ENCODE assay signal across 27 cellular contexts in the genomic region with DNA sequence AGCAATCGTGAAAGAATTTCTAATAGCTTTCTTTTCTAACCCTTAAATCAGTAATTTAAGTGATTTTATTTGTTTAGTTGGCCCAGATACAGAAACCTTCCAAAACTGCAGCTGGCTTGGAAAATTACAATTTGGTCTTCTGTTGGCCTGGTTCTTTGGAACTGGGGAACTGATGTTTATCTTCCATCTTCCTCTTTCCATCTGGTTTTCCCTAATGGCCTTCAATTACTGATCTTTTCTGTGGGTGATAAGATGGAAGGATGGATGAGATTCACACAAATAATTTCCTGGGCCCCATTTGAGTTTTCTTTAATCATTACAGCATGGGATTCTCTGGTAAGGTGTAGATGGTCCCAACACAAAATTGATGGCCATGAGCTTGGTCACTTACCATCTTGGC.
"Had no signal": no experiment of that assay in that cellular context is flagged by ENCODE, and none has a peak within 500 bp of the region (broad histone marks: within the 10 kb centered on the region; RNA-seq: fewer than 3 reads in every experiment).

No MANE protein-coding gene starts in this region.

- H3K27ac ChIP-seq: neutrophil, pancreas, prostate gland, right lobe of liver, sigmoid colon, stomach, thoracic aorta, thyroid gland, upper lobe of left lung, vagina had no signal

- H3K27me3 ChIP-seq: pancreas, right lobe of liver, sigmoid colon, stomach, thyroid gland, tibial nerve, upper lobe of left lung, vagina had no signal

- H3K9me3 Mint-ChIP-seq: natural killer cell treated with Interleukin-12 subunit alpha and Interleukin-12 subunit beta and Interleukin-15 and Interleukin-18, amount 100 ng/mL, for 72 hours; nephron progenitor cell; neural crest cell; stimulated activated effector memory CD8-positive, alpha-beta T cell treated with anti-CD3 and anti-CD28 coated beads, Interleukin-12 subunit alpha, Interleukin-12 subunit beta, amount 100 ng/mL, for 72 hours; stimulated activated naive B cell treated with anti-CD40 and anti-IgM and Interleukin-4, amounts not matched to agents 10 μg/mL and 1 μg/mL and 100 μg/mL, for 72 hours; stimulated activated naive CD8-positive, alpha-beta T cell treated with anti-CD3 and anti-CD28 coated beads, Interleukin-15, Interleukin-2, amounts not matched to agents 100 ng/mL and 50 ng/mL, for 24 hours had no signal

- ATAC-seq: natural killer cell treated with Interleukin-12 subunit alpha and Interleukin-12 subunit beta and Interleukin-15 and Interleukin-18, amount 100 ng/mL, for 72 hours; pancreas; right cardiac atrium; right lobe of liver; stimulated activated effector memory CD8-positive, alpha-beta T cell treated with anti-CD3 and anti-CD28 coated beads, Interleukin-12 subunit alpha, Interleukin-12 subunit beta, amount 100 ng/mL, for 72 hours; stimulated activated naive B cell treated with anti-CD40 and anti-IgM and Interleukin-4, amounts not matched to agents 10 μg/mL and 1 μg/mL and 100 μg/mL, for 72 hours had no signal

- H3K27ac Mint-ChIP-seq: natural killer cell treated with Interleukin-12 subunit alpha and Interleukin-12 subunit beta and Interleukin-15 and Interleukin-18, amount 100 ng/mL, for 72 hours; nephron progenitor cell; stimulated activated effector memory CD8-positive, alpha-beta T cell treated with anti-CD3 and anti-CD28 coated beads, Interleukin-12 subunit alpha, Interleukin-12 subunit beta, amount 100 ng/mL, for 72 hours; stimulated activated naive B cell treated with anti-CD40 and anti-IgM and Interleukin-4, amounts not matched to agents 10 μg/mL and 1 μg/mL and 100 μg/mL, for 72 hours; stimulated activated naive CD8-positive, alpha-beta T cell treated with anti-CD3 and anti-CD28 coated beads, Interleukin-15, Interleukin-2, amounts not matched to agents 100 ng/mL and 50 ng/mL, for 24 hours had no signal

- H3K36me3 Mint-ChIP-seq: natural killer cell treated with Interleukin-12 subunit alpha and Interleukin-12 subunit beta and Interleukin-15 and Interleukin-18, amount 100 ng/mL, for 72 hours; stimulated activated effector memory CD8-positive, alpha-beta T cell treated with anti-CD3 and anti-CD28 coated beads, Interleukin-12 subunit alpha, Interleukin-12 subunit beta, amount 100 ng/mL, for 72 hours; stimulated activated naive B cell treated with anti-CD40 and anti-IgM and Interleukin-4, amounts not matched to agents 10 μg/mL and 1 μg/mL and 100 μg/mL, for 72 hours had no signal

- FAIRE-seq: pancreas, small intestine, urothelium cell line had no signal

- DNase-seq: nephron progenitor cell; nucleus accumbens; pancreas; right cardiac atrium; right lobe of liver; sigmoid colon; small intestine; stimulated activated CD4-positive, alpha-beta T cell treated with anti-CD3 and anti-CD28 coated beads, Interleukin-15, amount 100 ng/mL, for 24 hours; stimulated activated CD4-positive, alpha-beta T cell treated with anti-CD3 and anti-CD28 coated beads, Interleukin-2, amount 100 ng/mL, for 24 hours; stimulated activated CD4-positive, alpha-beta T cell treated with anti-CD3 and anti-CD28 coated beads, Interleukin-2, amount 100 ng/mL, for 48 hours; stimulated activated CD4-positive, alpha-beta T cell treated with anti-CD3 and anti-CD28 coated beads, Interleukin-4, amount 100 ng/mL, for 24 hours; stimulated activated naive B cell treated with anti-CD40 and anti-IgM and Interleukin-4, amounts not matched to agents 10 μg/mL and 1 μg/mL and 100 μg/mL, for 72 hours; stimulated activated naive CD4-positive, alpha-beta T cell treated with Interleukin-2 at 50 U/mL for 16 hours; stomach; thyroid gland; trophoblast cell; upper lobe of left lung had no signal

- H3K9me3 ChIP-seq: neutrophil, pancreas, prostate gland, right lobe of liver, sigmoid colon, stomach, thoracic aorta, thyroid gland, tibial nerve, upper lobe of left lung, vagina had no signal

- H3K4me1 Mint-ChIP-seq: stimulated activated effector memory CD8-positive, alpha-beta T cell treated with anti-CD3 and anti-CD28 coated beads, Interleukin-12 subunit alpha, Interleukin-12 subunit beta, amount 100 ng/mL, for 72 hours; stimulated activated naive B cell treated with anti-CD40 and anti-IgM and Interleukin-4, amounts not matched to agents 10 μg/mL and 1 μg/mL and 100 μg/mL, for 72 hours had no signal

- H3K4me3 ChIP-seq: pancreas, prostate gland, right lobe of liver, sigmoid colon, stomach, thoracic aorta, thyroid gland, tibial nerve, upper lobe of left lung, vagina had no signal

- H3K4me3 Mint-ChIP-seq: natural killer cell treated with Interleukin-12 subunit alpha and Interleukin-12 subunit beta and Interleukin-15 and Interleukin-18, amount 100 ng/mL, for 72 hours; nephron progenitor cell; neural crest cell; stimulated activated effector memory CD8-positive, alpha-beta T cell treated with anti-CD3 and anti-CD28 coated beads, Interleukin-12 subunit alpha, Interleukin-12 subunit beta, amount 100 ng/mL, for 72 hours; stimulated activated naive B cell treated with anti-CD40 and anti-IgM and Interleukin-4, amounts not matched to agents 10 μg/mL and 1 μg/mL and 100 μg/mL, for 72 hours; stimulated activated naive CD8-positive, alpha-beta T cell treated with anti-CD3 and anti-CD28 coated beads, Interleukin-15, Interleukin-2, amounts not matched to agents 100 ng/mL and 50 ng/mL, for 24 hours had no signal

- H3K36me3 ChIP-seq: neutrophil, pancreas, prostate gland, right lobe of liver, sigmoid colon, stomach, thoracic aorta, thyroid gland, tibial nerve, upper lobe of left lung, vagina had no signal

- H3K27me3 Mint-ChIP-seq: stimulated activated naive CD8-positive, alpha-beta T cell treated with anti-CD3 and anti-CD28 coated beads, Interleukin-15, Interleukin-2, amounts not matched to agents 100 ng/mL and 50 ng/mL, for 24 hours had no signal

- H3K4me1 ChIP-seq: pancreas, prostate gland, right lobe of liver, sigmoid colon, thyroid gland, upper lobe of left lung, vagina had no signal
